ENCODE assay signal across 8 cellular contexts in the genomic region with DNA sequence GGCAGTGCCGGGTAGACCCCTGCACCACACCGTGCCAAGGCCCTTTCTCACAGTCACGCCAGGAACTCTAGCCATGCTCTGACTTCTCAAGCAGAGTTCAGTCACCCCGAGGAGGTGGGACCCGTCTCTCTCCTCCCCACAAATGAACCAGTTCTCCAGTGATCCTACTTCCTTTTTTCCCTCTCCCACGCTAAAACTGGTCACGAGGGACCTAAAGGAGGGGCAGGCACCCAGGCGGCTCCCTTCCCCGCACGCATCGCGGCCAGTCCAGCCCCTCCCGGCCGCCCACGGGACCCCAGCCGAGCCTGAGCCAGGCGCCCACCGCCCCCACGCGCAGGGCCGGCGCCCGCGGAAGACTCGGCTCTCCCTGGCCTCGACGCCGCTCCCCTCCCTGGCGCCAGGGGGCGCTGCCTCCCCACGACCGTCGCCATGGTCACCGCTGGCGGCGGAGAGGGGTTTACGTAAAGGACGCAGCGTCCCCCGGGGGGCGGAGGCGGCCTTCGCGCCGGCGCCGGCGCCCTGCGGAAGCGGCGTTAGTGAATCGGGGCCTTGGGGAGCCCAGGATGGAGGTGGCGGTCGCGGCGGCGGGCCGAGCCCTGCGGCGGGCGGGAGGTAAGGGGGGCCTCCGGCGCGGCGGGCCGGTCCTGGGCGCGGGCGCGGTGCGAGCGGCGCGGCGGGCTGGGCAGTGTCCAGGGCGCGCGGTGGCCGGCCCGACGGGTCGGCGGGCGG. TPM values are rescaled to one million over a fixed set of nuclear protein-coding genes. Genes with fewer than 3 reads are reported as not detected.
DNase-seq lines count a peak whose midpoint lies in the region; ATAC-seq, FAIRE-seq and TF ChIP-seq lines count a peak whose summit lies in the region.

A gene with protein sequence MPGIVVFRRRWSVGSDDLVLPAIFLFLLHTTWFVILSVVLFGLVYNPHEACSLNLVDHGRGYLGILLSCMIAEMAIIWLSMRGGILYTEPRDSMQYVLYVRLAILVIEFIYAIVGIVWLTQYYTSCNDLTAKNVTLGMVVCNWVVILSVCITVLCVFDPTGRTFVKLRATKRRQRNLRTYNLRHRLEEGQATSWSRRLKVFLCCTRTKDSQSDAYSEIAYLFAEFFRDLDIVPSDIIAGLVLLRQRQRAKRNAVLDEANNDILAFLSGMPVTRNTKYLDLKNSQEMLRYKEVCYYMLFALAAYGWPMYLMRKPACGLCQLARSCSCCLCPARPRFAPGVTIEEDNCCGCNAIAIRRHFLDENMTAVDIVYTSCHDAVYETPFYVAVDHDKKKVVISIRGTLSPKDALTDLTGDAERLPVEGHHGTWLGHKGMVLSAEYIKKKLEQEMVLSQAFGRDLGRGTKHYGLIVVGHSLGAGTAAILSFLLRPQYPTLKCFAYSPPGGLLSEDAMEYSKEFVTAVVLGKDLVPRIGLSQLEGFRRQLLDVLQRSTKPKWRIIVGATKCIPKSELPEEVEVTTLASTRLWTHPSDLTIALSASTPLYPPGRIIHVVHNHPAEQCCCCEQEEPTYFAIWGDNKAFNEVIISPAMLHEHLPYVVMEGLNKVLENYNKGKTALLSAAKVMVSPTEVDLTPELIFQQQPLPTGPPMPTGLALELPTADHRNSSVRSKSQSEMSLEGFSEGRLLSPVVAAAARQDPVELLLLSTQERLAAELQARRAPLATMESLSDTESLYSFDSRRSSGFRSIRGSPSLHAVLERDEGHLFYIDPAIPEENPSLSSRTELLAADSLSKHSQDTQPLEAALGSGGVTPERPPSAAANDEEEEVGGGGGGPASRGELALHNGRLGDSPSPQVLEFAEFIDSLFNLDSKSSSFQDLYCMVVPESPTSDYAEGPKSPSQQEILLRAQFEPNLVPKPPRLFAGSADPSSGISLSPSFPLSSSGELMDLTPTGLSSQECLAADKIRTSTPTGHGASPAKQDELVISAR (plus strand): TSS at position 499 of the 729 bp plus-strand sequence. CDS start 39,765 bp downstream, outside the sequence.

- POLR2A ChIA-PET in AG04449 (lab: Yijun Ruan, JAX) = no interaction called here
- POLR2A ChIA-PET in activated B cell treated with CpG ODN at 0.5 μM for 24 hours (lab: Charles Lee) = no interaction called here

- no peaks in the 10 kb centered on the region for H3K36me3 Mint-ChIP-seq in activated B cell treated with CpG ODN at 0.5 μM for 24 hours (ENCODE audit: low read depth)

- no peak within 1 kb of the TSS for H3K27ac Mint-ChIP-seq in activated B cell treated with CpG ODN at 0.5 μM for 24 hours

- DNase-seq in AG04449 (ENCODE audit: low read depth, low spot score) (no peak), NCI-H128 (lab: John Stamatoyannopoulos, UW; ENCODE audit: unreplicated experiment) (peak; percentile 65), activated B cell treated with CpG ODN at 0.5 μM for 24 hours (peak; percentile 70), caudate nucleus (lab: John Stamatoyannopoulos, UW) (peak in 54 of 61 donors; percentile 23 to 85 (median 68)), kidney (peak; percentile 89)
- peak; percentile 75 for DNase-seq in stimulated activated CD4-positive, alpha-beta T cell treated with anti-CD3 and anti-CD28 coated beads, Interleukin-15, amount 100 ng/mL, for 24 hours

- H3K4me1 Mint-ChIP-seq in activated B cell treated with CpG ODN at 0.5 μM for 24 hours = peaks cover 3% of the 10 kb centered on the region

- TF ChIP-seq CTCF in AG04449 (IDR thresholded peaks at IDR 0.05; ENCODE audit: insufficient read depth, low read length, missing control alignments) = peak; percentile 96
- TF ChIP-seq CTCF in activated B cell treated with CpG ODN at 0.5 μM for 24 hours (IDR thresholded peaks at IDR 0.05) = no peak
- TF ChIP-seq CTCF in kidney (IDR thresholded peaks at IDR 0.05; ENCODE audit: borderline replicate concordance, extremely low read depth, insufficient read depth) = peak; percentile 95

- ATAC-seq in GM19025 (IDR thresholded peaks at IDR 0.05; ENCODE audit: low read depth, unreplicated experiment) (peak; percentile 54), activated B cell treated with CpG ODN at 0.5 μM for 24 hours (ENCODE audit: low read depth) (peak; percentile 91), HG02970 (IDR thresholded peaks at IDR 0.05; ENCODE audit: low FRiP score, unreplicated experiment) (no peak)

- no peaks in the 10 kb centered on the region for H3K36me3 ChIP-seq in kidney (ENCODE audit: control insufficient read depth in 1 of 2, insufficient read depth in 2 of 2, low read length in 2 of 2)

- no peak within 1 kb of the TSS for H3K27ac ChIP-seq in caudate nucleus (ENCODE audit: low read depth, low read length)
- no peak within 1 kb of the TSS for H3K27ac ChIP-seq in kidney (ENCODE audit: low read depth in 2 of 2, low read length in 2 of 2)

- H3K4me3 Mint-ChIP-seq in activated B cell treated with CpG ODN at 0.5 μM for 24 hours = peak within 1 kb of the TSS; percentile 21

- H3K4me1 ChIP-seq in kidney (ENCODE audit: control insufficient read depth in 1 of 2, insufficient read depth in 1 of 2, low read depth in 1 of 2, low read length in 2 of 2) = peaks cover 10 to 35% of the 10 kb centered on the region in 2 donors

- peaks cover 33% of the 10 kb centered on the region for H3K27me3 Mint-ChIP-seq in activated B cell treated with CpG ODN at 0.5 μM for 24 hours

- FAIRE-seq in kidney (lab: Jason Lieb, UNC) = no peak

- H3K9me3 ChIP-seq in kidney (ENCODE audit: control insufficient read depth in 1 of 2, low read length in 2 of 2) = no peaks in the 10 kb centered on the region

- H3K9me3 Mint-ChIP-seq in activated B cell treated with CpG ODN at 0.5 μM for 24 hours = no peaks in the 10 kb centered on the region

- H3K9ac ChIP-seq in kidney (ENCODE audit: low read length in 2 of 2) = peak within 1 kb of the TSS in 1 of 2 donors; percentile 46

- intact Hi-C loops in activated B cell treated with CpG ODN at 0.5 μM for 24 hours (cut with micrococcal nuclease) (loop anchor here (2.0 kb wide), 1 partner anchor 53 kb away; no protein-coding TSS in a partner anchor), kidney (cut with DNase I) (loop anchor here (5.0 kb wide), 1 partner anchor 52 kb away; no protein-coding TSS in a partner anchor)

- H3K4me3 ChIP-seq in AG04449 (ENCODE audit: low read depth, low read length) = peak within 1 kb of the TSS; percentile 68
- H3K4me3 ChIP-seq in kidney (ENCODE audit: low read length in 2 of 2) = peak within 1 kb of the TSS; percentile 36 to 66

- CTCF ChIA-PET in AG04449 (lab: Yijun Ruan, JAX) (interaction anchor here (0.5 to 4.4 kb wide), 13 partner anchors 8 to 244 kb away, joined by 3 to 40 read pairs (median 4); a partner anchor contains a TSS), activated B cell treated with CpG ODN at 0.5 μM for 24 hours (lab: Charles Lee) (no interaction called here)

RNA-seq across cellular contexts. Expression of the gene that starts here (rescaled TPM):
- not detected in 2 replicates for total RNA-seq in activated B cell treated with CpG ODN at 0.5 μM for 24 hours
- total RNA-seq in kidney = 3.9 TPM
- polyA plus RNA-seq in kidney (ENCODE audit: insufficient read depth, low read depth, low replicate concordance) = 1.4 TPM

Comparison
In these comparisons a context has a peak if more than half of its experiments do, and no peak if none do; other contexts are left out.
1. Peak in DNase-seq and ATAC-seq in activated B cell treated with CpG ODN at 0.5 μM for 24 hours; RNA of the gene not detected or under 1 TPM.